20 cellular contexts compared by ENCODE assay signal in the genomic region with DNA sequence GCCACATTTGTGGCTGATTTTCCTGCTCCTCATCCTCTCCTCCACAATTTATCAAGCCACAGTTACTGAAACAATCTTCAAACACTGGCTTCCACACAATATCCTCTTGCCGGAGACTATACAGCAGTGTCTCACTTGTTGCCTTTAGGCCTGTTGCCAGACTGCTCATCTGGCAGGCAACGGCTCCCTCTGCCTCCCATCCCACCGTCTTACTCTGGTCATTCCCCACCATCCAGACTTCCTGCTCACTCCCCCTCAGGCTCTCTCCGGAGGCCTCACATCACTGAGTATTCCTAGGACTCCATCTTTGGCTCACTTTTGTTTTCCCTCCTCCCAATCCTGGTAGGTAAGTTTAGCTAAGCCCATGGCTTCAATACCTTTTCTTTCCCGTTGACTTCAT.
DNase-seq lines count a peak whose midpoint lies in the region; ATAC-seq and TF ChIP-seq lines count a peak whose summit lies in the region.
"Had no signal": no experiment of that assay in that cellular context is flagged by ENCODE, and none has a peak within 500 bp of the region (broad histone marks: within the 10 kb centered on the region; RNA-seq: fewer than 3 reads in every experiment).

No MANE protein-coding gene starts in this region.

- H3K36me3 ChIP-seq in GM23338 (ENCODE audit: insufficient read depth) (no peaks in the 10 kb centered on the region), MG63 (no peaks in the 10 kb centered on the region), endodermal cell (ENCODE audit: control insufficient read depth, insufficient read depth, low read length) (no peaks in the 10 kb centered on the region), upper lobe of right lung (no peaks in the 10 kb centered on the region), testis (ENCODE audit: low read depth, missing control alignments) (no peaks in the 10 kb centered on the region)
- H3K36me3 ChIP-seq: gastroesophageal sphincter, suprapubic skin had no signal

- no peak overlapping the region for H3K4me3 Mint-ChIP-seq in GM23338
- H3K4me3 Mint-ChIP-seq in endodermal cell: no peak overlapping the region
- H3K4me3 Mint-ChIP-seq in nephron progenitor cell: peak overlapping the region; percentile 4
- H3K4me3 Mint-ChIP-seq: activated T-cell treated with anti-CD3 and anti-CD28 coated beads, Interleukin-2, amount 50 U/mL, for 4 hours; CD4-positive, CD25-positive, alpha-beta regulatory T cell; natural killer cell treated with Interleukin-12 subunit alpha and Interleukin-12 subunit beta and Interleukin-15 and Interleukin-18, amount 100 ng/mL, for 72 hours had no signal

- peak overlapping the region; percentile 16; the same call in 1 of the 2 replicates for H2AFZ ChIP-seq in GM23338

- TF ChIP-seq CTCF in GM23338 (conservative IDR thresholded peaks at IDR 0.05; ENCODE audit: low read depth in 2 of 2) (peak; percentile 15 to 45; a peak in 2 of 4 replicates), endodermal cell (conservative IDR thresholded peaks at IDR 0.05) (peak; percentile 53), nephron progenitor cell (IDR thresholded peaks at IDR 0.05) (no peak), upper lobe of right lung (IDR thresholded peaks at IDR 0.05) (no peak), testis (IDR thresholded peaks at IDR 0.05) (no peak)

- no peaks in the 10 kb centered on the region for H4K20me1 ChIP-seq in GM23338 (replicated peaks; ENCODE audit: insufficient read depth)

- no peak for TF ChIP-seq POLR2A in testis (IDR thresholded peaks at IDR 0.05)

- no peaks in the 10 kb centered on the region for H3K9me2 ChIP-seq in GM23338 (ENCODE audit: insufficient read depth)

- no peaks in the 10 kb centered on the region for H3K4me1 ChIP-seq in GM23338 (ENCODE audit: insufficient read depth)
- no peaks in the 10 kb centered on the region for H3K4me1 ChIP-seq in endodermal cell (ENCODE audit: control insufficient read depth, insufficient read depth, low read length)
- no peaks in the 10 kb centered on the region for H3K4me1 ChIP-seq in upper lobe of right lung
- H3K4me1 ChIP-seq in testis: no peaks in the 10 kb centered on the region

- H3K27me3 ChIP-seq in GM23338 (ENCODE audit: insufficient read depth): no peaks in the 10 kb centered on the region
- H3K27me3 ChIP-seq in MG63: no peaks in the 10 kb centered on the region
- no peaks in the 10 kb centered on the region for H3K27me3 ChIP-seq in endodermal cell (ENCODE audit: control insufficient read depth, insufficient read depth, low read length, poor library complexity, severe bottlenecking)
- H3K27me3 ChIP-seq in upper lobe of right lung: no peaks in the 10 kb centered on the region
- no peaks in the 10 kb centered on the region for H3K27me3 ChIP-seq in testis
- H3K27me3 ChIP-seq: gastroesophageal sphincter, suprapubic skin had no signal

- peak; percentile 49 for DNase-seq in GM23338 (ENCODE audit: low spot score)
- peak; percentile 75 for DNase-seq in MG63
- DNase-seq in endodermal cell: peak; percentile 71
- DNase-seq in nephron progenitor cell: no peak
- DNase-seq in stimulated activated CD4-positive, alpha-beta T cell treated with anti-CD3 and anti-CD28 coated beads, Interleukin-4, amount 100 ng/mL, for 24 hours: no peak
- no peak for DNase-seq in upper lobe of right lung
- DNase-seq in testis: no peak
- DNase-seq: activated CD8-positive, alpha-beta memory T cell treated with anti-CD3 and anti-CD28 coated beads for 24 hours; activated naive CD4-positive, alpha-beta T cell; activated T-cell treated with anti-CD3 and anti-CD28 coated beads, Interleukin-2, amount 50 U/mL, for 4 hours; CD4-positive, CD25-positive, alpha-beta regulatory T cell; DMS153; GDM1; KBM-7; left cardiac atrium; NCI-H187 treated with DMSO at 0.1 percent for 48 hours had no signal

- H3F3A ChIP-seq in GM23338 (replicated peaks; ENCODE audit: low read depth): no peaks in the 10 kb centered on the region

- H3K9ac ChIP-seq in endodermal cell (ENCODE audit: extremely low read depth, low read length, poor library complexity, severe bottlenecking): no peak overlapping the region

- H3K27ac Mint-ChIP-seq in GM23338 (no peak overlapping the region; the same call in 1 of the 2 replicates), endodermal cell (no peak overlapping the region), nephron progenitor cell (peak overlapping the region; percentile 73)
- H3K27ac Mint-ChIP-seq: CD4-positive, CD25-positive, alpha-beta regulatory T cell; natural killer cell treated with Interleukin-12 subunit alpha and Interleukin-12 subunit beta and Interleukin-15 and Interleukin-18, amount 100 ng/mL, for 72 hours had no signal

- H3K4me3 ChIP-seq in GM23338 (no peak overlapping the region), MG63 (no peak overlapping the region), endodermal cell (ENCODE audit: low read length) (no peak overlapping the region), upper lobe of right lung (no peak overlapping the region), testis (no peak overlapping the region)
- H3K4me3 ChIP-seq: coronary artery, gastroesophageal sphincter, suprapubic skin had no signal

- H3K4me1 Mint-ChIP-seq in GM23338: peaks cover 13% of the 10 kb centered on the region
- H3K4me1 Mint-ChIP-seq in endodermal cell: peaks cover 4% of the 10 kb centered on the region
- peaks cover 22% of the 10 kb centered on the region for H3K4me1 Mint-ChIP-seq in nephron progenitor cell
- H3K4me1 Mint-ChIP-seq: CD4-positive, CD25-positive, alpha-beta regulatory T cell had no signal

- H3K9me3 Mint-ChIP-seq in GM23338: no peaks in the 10 kb centered on the region
- no peaks in the 10 kb centered on the region for H3K9me3 Mint-ChIP-seq in endodermal cell
- H3K9me3 Mint-ChIP-seq in nephron progenitor cell: peaks cover 2% of the 10 kb centered on the region
- H3K9me3 Mint-ChIP-seq: activated T-cell treated with anti-CD3 and anti-CD28 coated beads, Interleukin-2, amount 50 U/mL, for 4 hours; natural killer cell treated with Interleukin-12 subunit alpha and Interleukin-12 subunit beta and Interleukin-15 and Interleukin-18, amount 100 ng/mL, for 72 hours had no signal

- H3K79me2 ChIP-seq in GM23338 (replicated peaks; ENCODE audit: insufficient read depth): no peaks in the 10 kb centered on the region

- H3K9me3 ChIP-seq in MG63: no peaks in the 10 kb centered on the region; the same call in 1 of the 2 replicates
- H3K9me3 ChIP-seq in endodermal cell (ENCODE audit: control insufficient read depth, low read length): no peaks in the 10 kb centered on the region
- H3K9me3 ChIP-seq in upper lobe of right lung: no peaks in the 10 kb centered on the region
- H3K9me3 ChIP-seq in testis: no peaks in the 10 kb centered on the region
- H3K9me3 ChIP-seq: gastroesophageal sphincter, suprapubic skin had no signal

- H3K27ac ChIP-seq in GM23338 (ENCODE audit: low read depth) (no peak overlapping the region), endodermal cell (ENCODE audit: low read depth, low read length) (no peak overlapping the region), upper lobe of right lung (no peak overlapping the region), testis (no peak overlapping the region)
- H3K27ac ChIP-seq: coronary artery, gastroesophageal sphincter, suprapubic skin had no signal

- ATAC-seq in GM23338 (peak; percentile 89), upper lobe of right lung (no peak)
- ATAC-seq: activated T-cell treated with anti-CD3 and anti-CD28 coated beads, Interleukin-2, amount 50 U/mL, for 4 hours; natural killer cell treated with Interleukin-12 subunit alpha and Interleukin-12 subunit beta and Interleukin-15 and Interleukin-18, amount 100 ng/mL, for 72 hours had no signal

- intact Hi-C loops in upper lobe of right lung (cut with DNase I): no loop called here
- intact Hi-C loops in testis (cut with DNase I; ENCODE audit: low total_unique reads): no loop called here

- H3K36me3 Mint-ChIP-seq in GM23338 (ENCODE audit: low read depth) (no peaks in the 10 kb centered on the region), endodermal cell (ENCODE audit: low read depth) (no peaks in the 10 kb centered on the region), nephron progenitor cell (ENCODE audit: low read depth) (no peaks in the 10 kb centered on the region)
- H3K36me3 Mint-ChIP-seq: CD4-positive, CD25-positive, alpha-beta regulatory T cell; natural killer cell treated with Interleukin-12 subunit alpha and Interleukin-12 subunit beta and Interleukin-15 and Interleukin-18, amount 100 ng/mL, for 72 hours had no signal

- WGBS in endodermal cell (ENCODE audit: insufficient coverage in 1 of 2, insufficient read length in 1 of 2), 2 experiments: 71% methylated on average over 5 of the region's 5 CpGs; no CpG with 5 or more reads in 1 of the 2 experiments
- 20 to 28% methylated on average over 5 of the region's 5 CpGs for WGBS in testis, 2 donors

- peaks cover 3% of the 10 kb centered on the region for H3K27me3 Mint-ChIP-seq in GM23338 (ENCODE audit: insufficient read depth, low read depth, poor library complexity)
- H3K27me3 Mint-ChIP-seq in endodermal cell (ENCODE audit: insufficient read depth): peaks cover 4% of the 10 kb centered on the region
- H3K27me3 Mint-ChIP-seq in nephron progenitor cell (ENCODE audit: low read depth, poor library complexity): peaks cover 3% of the 10 kb centered on the region
- H3K27me3 Mint-ChIP-seq: CD4-positive, CD25-positive, alpha-beta regulatory T cell had no signal

- H3K4me2 ChIP-seq in GM23338: no peak overlapping the region

TF ChIP-seq in GM23338, 12 proteins besides CTCF, POLR2A, EP300 and RAD21 (continues in another document):
- TF ChIP-seq JUNB (IDR thresholded peaks at IDR 0.05; ENCODE audit: unreplicated experiment) (no peak), ZNF331 (CRISPR knock-in tag; IDR thresholded peaks at IDR 0.05; ENCODE audit: low read depth) (no peak), CREB1 (CRISPR knock-in tag; IDR thresholded peaks at IDR 0.05; ENCODE audit: low read depth) (no peak)

Comparison
In these comparisons a context has a peak if more than half of its experiments do, and no peak if none do; other contexts are left out.
1. DNase-seq: peak in GM23338 (single experiment), MG63 (single experiment) and endodermal cell (single experiment); none in nephron progenitor cell (single experiment), stimulated activated CD4-positive, alpha-beta T cell treated with anti-CD3 and anti-CD28 coated beads, Interleukin-4, amount 100 ng/mL, for 24 hours (single experiment), upper lobe of right lung (single experiment) and testis (single experiment).
2. CTCF ChIP-seq: peak in GM23338 (2 of 2) and endodermal cell (single experiment); none in nephron progenitor cell (single experiment), upper lobe of right lung (single experiment) and testis (0 of 3).